Comparison of ENCODE assay signal across 14 cellular contexts in the genomic region with DNA sequence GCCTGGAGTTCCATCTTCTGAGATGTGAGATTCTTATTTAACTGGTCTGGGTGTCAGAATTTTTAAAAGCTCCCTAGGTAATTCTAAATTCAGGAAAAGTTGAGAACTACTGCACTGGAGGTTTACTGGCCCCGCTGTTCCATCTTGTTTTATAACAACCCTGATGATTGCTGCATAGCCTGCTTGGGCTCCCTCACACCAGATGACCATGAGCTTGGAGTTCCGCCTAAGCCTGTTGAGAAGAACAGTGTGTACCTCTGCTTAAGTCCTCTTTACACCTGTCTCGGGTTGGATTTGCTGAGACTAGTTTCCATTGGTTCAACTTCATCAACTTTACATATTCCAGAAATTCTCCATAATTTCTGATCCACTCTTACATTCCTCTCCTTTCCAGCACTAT.
A peak's percentile ranks its signal among the peaks of the same experiment; 100 is the strongest.
DNase-seq lines count a peak whose midpoint lies in the region; ATAC-seq and TF ChIP-seq lines count a peak whose summit lies in the region.
"Had no signal": no experiment of that assay in that cellular context is flagged by ENCODE, and none has a peak within 500 bp of the region (broad histone marks: within the 10 kb centered on the region; RNA-seq: fewer than 3 reads in every experiment).

No MANE protein-coding gene starts in this region.

- H3K4me3 ChIP-seq in LNCaP clone FGC (ENCODE audit: low read depth, low read length): no peak overlapping the region
- no peak overlapping the region for H3K4me3 ChIP-seq in esophagus squamous epithelium
- H3K4me3 ChIP-seq: BLaER1, coronary artery, SJCRH30 had no signal

- peaks cover 20 to 93% (median 33%) of the 10 kb centered on the region in 3 donors for H3K36me3 ChIP-seq in esophagus squamous epithelium
- H3K36me3 ChIP-seq: SJCRH30 had no signal

- intact Hi-C loops in esophagus squamous epithelium (cut with DNase I): no loop called here

- H3K36me3 Mint-ChIP-seq in central memory CD8-positive, alpha-beta T cell (ENCODE audit: insufficient read depth): peaks cover 23% of the 10 kb centered on the region
- H3K36me3 Mint-ChIP-seq in natural killer cell treated with Interleukin-12 subunit alpha and Interleukin-12 subunit beta and Interleukin-15 and Interleukin-18, amount 100 ng/mL, for 72 hours: peaks cover 10% of the 10 kb centered on the region

- H3K27me3 ChIP-seq in esophagus squamous epithelium: no peaks in the 10 kb centered on the region
- H3K27me3 ChIP-seq: BLaER1, SJCRH30 had no signal

- TF ChIP-seq CTCF in 22Rv1 (IDR thresholded peaks at IDR 0.05): no peak
- no peak for TF ChIP-seq CTCF in LNCaP clone FGC (IDR thresholded peaks at IDR 0.05; ENCODE audit: control insufficient read depth, extremely low read depth, insufficient read depth)
- no peak for TF ChIP-seq CTCF in esophagus squamous epithelium (IDR thresholded peaks at IDR 0.05)

- peaks cover 6 to 34% (median 11%) of the 10 kb centered on the region in 3 donors for H3K4me1 ChIP-seq in esophagus squamous epithelium
- H3K4me1 ChIP-seq: BLaER1, SJCRH30 had no signal

- no peak for TF ChIP-seq POLR2A in esophagus squamous epithelium (IDR thresholded peaks at IDR 0.05)

- peak overlapping the region; percentile 53 for H3K4me3 Mint-ChIP-seq in central memory CD8-positive, alpha-beta T cell
- peak overlapping the region; percentile 13 for H3K4me3 Mint-ChIP-seq in natural killer cell treated with Interleukin-12 subunit alpha and Interleukin-12 subunit beta and Interleukin-15 and Interleukin-18, amount 100 ng/mL, for 72 hours

- peak; percentile 86 for DNase-seq in LNCaP clone FGC (ENCODE audit: low read depth)
- DNase-seq in central memory CD8-positive, alpha-beta T cell (ENCODE audit: low spot score in 2 of 2): no peak
- no peak for DNase-seq in natural killer cell treated with Interleukin-12 subunit alpha and Interleukin-12 subunit beta and Interleukin-15 and Interleukin-18, amount 100 ng/mL, for 72 hours (ENCODE audit: low spot score)
- no peak for DNase-seq in ecto neural progenitor cell (ENCODE audit: low spot score)
- DNase-seq in mucosa of gallbladder (ENCODE audit: low spot score): no peak
- DNase-seq in esophagus squamous epithelium (lab: John Stamatoyannopoulos, UW): no peak
- DNase-seq: activated gamma-delta T cell, NCI-H146, SJCRH30, WERI-Rb-1 had no signal

- H3K27me3 Mint-ChIP-seq in central memory CD8-positive, alpha-beta T cell: no peaks in the 10 kb centered on the region
- no peaks in the 10 kb centered on the region for H3K27me3 Mint-ChIP-seq in natural killer cell treated with Interleukin-12 subunit alpha and Interleukin-12 subunit beta and Interleukin-15 and Interleukin-18, amount 100 ng/mL, for 72 hours

- no peaks in the 10 kb centered on the region for H3K9me3 ChIP-seq in esophagus squamous epithelium
- H3K9me3 ChIP-seq: SJCRH30 had no signal

- peak overlapping the region; percentile 94 for H3K27ac Mint-ChIP-seq in central memory CD8-positive, alpha-beta T cell (ENCODE audit: low read depth)
- no peak overlapping the region for H3K27ac Mint-ChIP-seq in natural killer cell treated with Interleukin-12 subunit alpha and Interleukin-12 subunit beta and Interleukin-15 and Interleukin-18, amount 100 ng/mL, for 72 hours

- H3K27ac ChIP-seq in 22Rv1 (peak overlapping the region; percentile 25; the same call in 1 of the 2 replicates), esophagus squamous epithelium (peak overlapping the region in 2 of 4 donors; percentile 11 to 50)
- H3K27ac ChIP-seq: BLaER1, coronary artery, SJCRH30, WERI-Rb-1 had no signal

- ATAC-seq in central memory CD8-positive, alpha-beta T cell (replicated peaks; ENCODE audit: extremely low read depth, poor library complexity, severe bottlenecking): no peak
- no peak for ATAC-seq in natural killer cell treated with Interleukin-12 subunit alpha and Interleukin-12 subunit beta and Interleukin-15 and Interleukin-18, amount 100 ng/mL, for 72 hours
- no peak for ATAC-seq in HG02938 (IDR thresholded peaks at IDR 0.05; ENCODE audit: unreplicated experiment)

- peaks cover 59% of the 10 kb centered on the region for H3K4me1 Mint-ChIP-seq in central memory CD8-positive, alpha-beta T cell
- H3K4me1 Mint-ChIP-seq in natural killer cell treated with Interleukin-12 subunit alpha and Interleukin-12 subunit beta and Interleukin-15 and Interleukin-18, amount 100 ng/mL, for 72 hours (ENCODE audit: low read depth in 2 of 2): peaks cover 13 to 18% of the 10 kb centered on the region in 2 donors

- 89% methylated on average over 3 of the region's 3 CpGs for WGBS in esophagus squamous epithelium, 2 donors

- H3K9me3 Mint-ChIP-seq in central memory CD8-positive, alpha-beta T cell: no peaks in the 10 kb centered on the region
- H3K9me3 Mint-ChIP-seq in natural killer cell treated with Interleukin-12 subunit alpha and Interleukin-12 subunit beta and Interleukin-15 and Interleukin-18, amount 100 ng/mL, for 72 hours: no peaks in the 10 kb centered on the region
